ENCODE assay signal across 8 cellular contexts in the genomic region with DNA sequence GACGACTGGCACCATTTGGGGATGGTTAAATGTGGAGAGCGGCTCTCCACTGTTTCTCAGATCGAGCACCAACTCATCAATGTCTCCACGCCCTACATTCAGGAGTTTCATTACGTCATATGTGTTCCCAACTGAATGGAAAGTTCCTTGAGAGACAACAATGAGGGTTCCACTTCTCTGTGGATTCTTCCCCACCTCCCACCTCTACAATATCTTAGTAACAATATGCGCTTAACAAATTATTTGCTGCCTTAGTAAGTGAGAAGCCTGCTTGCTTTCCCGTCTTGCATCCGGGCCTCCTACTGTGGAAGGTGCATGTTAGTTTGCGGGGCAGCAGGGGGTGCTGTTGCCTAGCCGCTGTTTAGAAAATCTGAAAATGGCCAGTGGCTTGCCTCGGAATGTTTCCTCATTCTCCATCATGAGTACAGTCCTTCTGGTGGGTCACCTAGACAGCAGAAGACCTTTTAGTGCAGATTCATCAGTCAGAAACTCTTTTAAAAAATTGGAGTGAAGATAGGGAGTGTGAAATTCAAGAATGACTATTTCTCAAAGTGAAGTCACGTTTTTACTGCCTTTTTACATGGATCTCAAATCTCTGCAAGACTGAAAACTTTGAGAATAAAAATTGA. TPM values are rescaled to one million over a fixed set of nuclear protein-coding genes. Genes with fewer than 3 reads are reported as not detected.
DNase-seq lines count a peak whose midpoint lies in the region; ATAC-seq, FAIRE-seq and TF ChIP-seq lines count a peak whose summit lies in the region.

No MANE protein-coding gene starts in this region.

- in situ Hi-C loops in GM12878 (cut with MboI) = loop anchor here (5.0 kb wide), 1 partner anchor 194 kb away; no protein-coding TSS in a partner anchor

- intact Hi-C loops in GM12878 (cut with micrococcal nuclease; ENCODE audit: unreplicated experiment) = loop anchor here (1.0 to 5.0 kb wide), 4 partner anchors 60 to 589 kb away; no protein-coding TSS in a partner anchor

- CTCF ChIA-PET in GM12878 (lab: Yijun Ruan, JAX) = interaction anchor here (1.0 to 4.6 kb wide), 9 partner anchors 9 to 412 kb away, joined by 3 to 85 read pairs (median 7); no protein-coding TSS in a partner anchor

- no peak for TF ChIP-seq EP300 in Ishikawa (IDR thresholded peaks at IDR 0.05; ENCODE audit: borderline replicate concordance)
- TF ChIP-seq EP300 in GM12878 (IDR thresholded peaks at IDR 0.05; ENCODE audit: borderline replicate concordance in 1 of 2, control insufficient read depth in 1 of 2, low read depth in 2 of 2, low read length in 2 of 2) = no peak

- 29% methylated on average over 12 of the region's 12 CpGs for WGBS in GM12878 (ENCODE audit: insufficient coverage, insufficient replicate concordance, low lambda C conversion rate, missing lambda C conversion rate)
- WGBS in iPS DF 6.9 (ENCODE audit: insufficient coverage, insufficient read length) = no CpG with 5 or more reads among the region's 12 CpGs

- peak; percentile 90 for TF ChIP-seq RAD21 in Ishikawa (IDR thresholded peaks at IDR 0.05; ENCODE audit: low read depth)
- TF ChIP-seq RAD21 in GM12878 (IDR thresholded peaks at IDR 0.05; ENCODE audit: insufficient read depth, low read depth, low read length) = peak; percentile 94

- H3K9ac ChIP-seq in GM12878 (ENCODE audit: control insufficient read depth, insufficient read depth, low read length) = no peak overlapping the region

- no peaks in the 10 kb centered on the region for H3K9me2 ChIP-seq in DOHH2 (replicated peaks; ENCODE audit: control insufficient read depth, low read length)

- DNase-seq in Peyer's patch (peak in 2 of 3 donors; percentile 49 to 62), GM12878 (ENCODE audit: low read depth, low spot score) (no peak), iPS DF 6.9 (ENCODE audit: low read depth, low spot score) (peak; percentile 29)
- DNase-seq in stimulated activated CD4-positive, alpha-beta T cell treated with anti-CD3 and anti-CD28 coated beads, Interleukin-15, amount 100 ng/mL, for 48 hours (ENCODE audit: low read depth in 2 of 2) = peak; percentile 9 to 16

- H4K20me1 ChIP-seq in DOHH2 (ENCODE audit: control insufficient read depth, insufficient read depth, low read depth, low read length) (no peaks in the 10 kb centered on the region), GM12878 (ENCODE audit: control insufficient read depth, insufficient read depth) (no peaks in the 10 kb centered on the region)

- H3K36me3 ChIP-seq in DOHH2 (ENCODE audit: control insufficient read depth, low read length) = no peaks in the 10 kb centered on the region
- H3K36me3 ChIP-seq in Peyer's patch = no peaks in the 10 kb centered on the region
- H3K36me3 ChIP-seq in GM12878 (ENCODE audit: control insufficient read depth in 2 of 2, insufficient read depth in 2 of 2, low read length in 1 of 2) = no peaks in the 10 kb centered on the region
- H3K36me3 ChIP-seq in iPS DF 6.9 (ENCODE audit: control insufficient read depth, insufficient read depth, low read length) = no peaks in the 10 kb centered on the region

- SMC1A ChIA-PET in GM12878 (lab: Charles Lee; ENCODE audit: uncharacterized antibody, unreplicated experiment) = interaction anchor here (1.0 to 3.0 kb wide), 3 partner anchors 167 to 198 kb away, joined by 4 to 22 read pairs (median 5); no protein-coding TSS in a partner anchor

- 0 out of 2 replicates have a peak overlapping the region, but pooled peaks have one; percentile 21 for H2AFZ ChIP-seq in GM12878 (ENCODE audit: control insufficient read depth, low read depth, low read length)

- H3K79me2 ChIP-seq in DOHH2 (ENCODE audit: control insufficient read depth, low read length) (no peaks in the 10 kb centered on the region), GM12878 (ENCODE audit: control insufficient read depth, insufficient read depth, low read length) (no peaks in the 10 kb centered on the region)

- H3K4me1 ChIP-seq in DOHH2 (ENCODE audit: control insufficient read depth, low read length) (no peaks in the 10 kb centered on the region), Peyer's patch (no peaks in the 10 kb centered on the region), GM12878 (ENCODE audit: control insufficient read depth, insufficient read depth, low read length) (no peaks in the 10 kb centered on the region), iPS DF 6.9 (ENCODE audit: control insufficient read depth, insufficient read depth, low read length) (no peaks in the 10 kb centered on the region)

- BruUV-seq in GM12878 (replicated peaks; lab: Mats Ljungman, UMichigan) = no TSS peak

- RAD21 ChIA-PET in GM12878 (lab: Charles Lee; ENCODE audit: unreplicated experiment) = interaction anchor here (0.6 to 1.2 kb wide), 2 partner anchors 195 to 452 kb away, joined by 4 read pairs; no protein-coding TSS in a partner anchor

- peak; percentile 74 for ATAC-seq in GM21447 (IDR thresholded peaks at IDR 0.05; ENCODE audit: unreplicated experiment)
- peak; percentile 88 for ATAC-seq in GM12878
- ATAC-seq in HG03521 (IDR thresholded peaks at IDR 0.05; ENCODE audit: unreplicated experiment) = no peak

- no peak overlapping the region for H3K27ac ChIP-seq in DOHH2 (ENCODE audit: low read depth, low read length)
- H3K27ac ChIP-seq in Peyer's patch = no peak overlapping the region
- no peak overlapping the region for H3K27ac ChIP-seq in GM12878 (ENCODE audit: control insufficient read depth, insufficient read depth)
- H3K27ac ChIP-seq in iPS DF 6.9 (ENCODE audit: low read length) = no peak overlapping the region

- peak; percentile 23 for FAIRE-seq in GM12878 (lab: Jason Lieb, UNC)

- H3K9me3 ChIP-seq in DOHH2 (ENCODE audit: control insufficient read depth, insufficient read depth, low read length) (no peaks in the 10 kb centered on the region), Peyer's patch (no peaks in the 10 kb centered on the region), GM12878 (replicated peaks; ENCODE audit: control insufficient read depth, insufficient read depth, low read length) (no peaks in the 10 kb centered on the region), iPS DF 6.9 (ENCODE audit: control insufficient read depth, insufficient read depth, low read length) (no peaks in the 10 kb centered on the region)

- TF ChIP-seq CTCF in DOHH2 (IDR thresholded peaks at IDR 0.05; ENCODE audit: low read depth, low read length, poor library complexity, severe bottlenecking) (peak; percentile 88), Peyer's patch (IDR thresholded peaks at IDR 0.05) (peak in 5 of 6 experiments; percentile 28 to 84 (median 66)), GM12878 (IDR thresholded peaks at IDR 0.05 in 2 of 3, conservative IDR thresholded peaks at IDR 0.05 in 1 of 3; ENCODE audit: control insufficient read depth in 2 of 3, extremely low read depth in 1 of 3, insufficient read depth in 1 of 3, low read depth in 3 of 3, low read length in 3 of 3) (peak; percentile 88 to 94 (median 89))

- POLR2A ChIA-PET in GM12878 (lab: Charles Lee) = no interaction called here

- H3F3A ChIP-seq in DOHH2 (ENCODE audit: control insufficient read depth, insufficient read depth) = no peaks in the 10 kb centered on the region

- peaks cover 2% of the 10 kb centered on the region; the same call in 1 of the 2 replicates for H3K27me3 ChIP-seq in DOHH2 (ENCODE audit: control insufficient read depth, low read length)
- H3K27me3 ChIP-seq in Peyer's patch = no peaks in the 10 kb centered on the region
- H3K27me3 ChIP-seq in GM12878 (replicated peaks in 1 of 2; ENCODE audit: control insufficient read depth in 2 of 2, insufficient read depth in 2 of 2, low read length in 1 of 2) = no peaks in the 10 kb centered on the region
- no peaks in the 10 kb centered on the region for H3K27me3 ChIP-seq in iPS DF 6.9 (ENCODE audit: control insufficient read depth, insufficient read depth, low read length)

- no peak overlapping the region for H3K4me3 ChIP-seq in DOHH2 (ENCODE audit: low read length)
- no peak overlapping the region for H3K4me3 ChIP-seq in Peyer's patch
- H3K4me3 ChIP-seq in GM12878 = no peak overlapping the region
- H3K4me3 ChIP-seq in iPS DF 6.9 (ENCODE audit: low read length) = no peak overlapping the region

- no peak for TF ChIP-seq POLR2A in Peyer's patch (IDR thresholded peaks at IDR 0.05)
- TF ChIP-seq POLR2A in GM12878 (IDR thresholded peaks at IDR 0.05; ENCODE audit: low read depth, low read length) = no peak

- H3K4me2 ChIP-seq in DOHH2 (ENCODE audit: low read length) (no peak overlapping the region), GM12878 (ENCODE audit: control insufficient read depth, insufficient read depth) (no peak overlapping the region)

TF ChIP-seq in Ishikawa, 13 proteins besides CTCF, POLR2A, EP300 and RAD21 (continues in another document):
- TF ChIP-seq ZBTB7A (IDR thresholded peaks at IDR 0.05; ENCODE audit: low read depth) (no peak), YY1 (IDR thresholded peaks at IDR 0.05; ENCODE audit: low read depth) (0 out of 2 replicates have a peak, but pooled peaks have one; percentile 35)

TF ChIP-seq in GM12878, 131 proteins besides CTCF, POLR2A, EP300 and RAD21:
- TF ChIP-seq SMC3 (IDR thresholded peaks at IDR 0.05; ENCODE audit: borderline replicate concordance, low read length) (peak; percentile 78), MTA2 (IDR thresholded peaks at IDR 0.05; ENCODE audit: low read depth) (no peak), YY1 (IDR thresholded peaks at IDR 0.05; ENCODE audit: low read depth, low read length) (peak; percentile 81)
TF ChIP-seq in GM12878: peak in this region for 2.

RNA-seq across cellular contexts. Expression of a gene that starts 55.7 kb away (rescaled TPM):
- total RNA-seq in Peyer's patch (1 to 10 TPM in 1 of 4 donors, under 1 TPM in 1, not detected in 2; 0.80 to 1.5 TPM), GM12878 (2014; rRNA removed) (not detected in 2 replicates), GM12878 (2014; rRNA removed; fragmentation: Illumina TruSeq; extraction: Trizol) (not detected in 2 replicates), GM12878 (2021) (not detected in 2 replicates)
- total RNA-seq in GM12878 (2013; cell fraction: nucleolus; rRNA removed) = not detected in 2 replicates
- not detected for polyA plus RNA-seq in GM12878 (2011; ENCODE audit: low read depth)
- polyA plus RNA-seq in GM12878 (2011; rRNA removed) (not detected in 2 replicates), GM12878 (2014; fragmentation: Illumina TruSeq; extraction: Trizol) (not detected in 2 replicates), GM12878 (2014; fragmentation: Nextera tagmentation; extraction: Ambion mirVana) (not detected), GM12878 (2014; rRNA removed) (not detected in 2 replicates), GM12878 (2016; fragmentation: Nextera tagmentation; extraction: Ambion mirVana) (not detected)
- not detected in 2 replicates for polyA plus RNA-seq in GM12878 (2011; cell fraction: cytosol; rRNA removed)
- polyA plus RNA-seq in GM12878 (2011; cell fraction: nucleus; rRNA removed) = not detected in 2 replicates
- not detected in 2 replicates for polyA plus RNA-seq in GM12878 (2012)
- polyA minus RNA-seq in GM12878 (2011; rRNA and poly(A)+ RNA removed) = not detected in 2 replicates
- polyA minus RNA-seq in GM12878 (2011; cell fraction: cytosol; rRNA and poly(A)+ RNA removed) = not detected in 2 replicates
- not detected in 2 replicates for polyA minus RNA-seq in GM12878 (2011; cell fraction: nucleus; rRNA and poly(A)+ RNA removed)
